ENCODE assay signal across 29 cellular contexts in genomic region chr16:16161319-16161718, GRCh38.
"Had no signal": no experiment of that assay in that cellular context is flagged by ENCODE, and none has a peak within 500 bp of the region (broad histone marks: within the 10 kb centered on the region; RNA-seq: fewer than 3 reads in every experiment).

No MANE protein-coding gene starts in this region.

- H3K4me3 Mint-ChIP-seq: natural killer cell; nephron; neural progenitor cell; stimulated activated memory B cell treated with anti-CD40 and anti-IgM and Interleukin-4, amounts not matched to agents 10 μg/mL and 1 μg/mL and 100 μg/mL, for 72 hours; stimulated activated naive CD8-positive, alpha-beta T cell treated with anti-CD3 and anti-CD28 coated beads, Interleukin-15, amount 100 ng/mL, for 72 hours; type B pancreatic cell had no signal

- H3K4me2 ChIP-seq: neural progenitor cell, smooth muscle cell had no signal

- H3K36me3 ChIP-seq: neural progenitor cell, ovary, suprapubic skin, uterus had no signal

- H3K27ac Mint-ChIP-seq: natural killer cell; nephron; progenitor cell of endocrine pancreas; stimulated activated memory B cell treated with anti-CD40 and anti-IgM and Interleukin-4, amounts not matched to agents 10 μg/mL and 1 μg/mL and 100 μg/mL, for 72 hours; stimulated activated naive CD8-positive, alpha-beta T cell treated with anti-CD3 and anti-CD28 coated beads, Interleukin-15, amount 100 ng/mL, for 72 hours; type B pancreatic cell had no signal

- H3K27me3 Mint-ChIP-seq: progenitor cell of endocrine pancreas; stimulated activated naive CD8-positive, alpha-beta T cell treated with anti-CD3 and anti-CD28 coated beads, Interleukin-15, amount 100 ng/mL, for 72 hours; type B pancreatic cell had no signal

- H3K4me1 Mint-ChIP-seq: natural killer cell; nephron; neural progenitor cell; stimulated activated memory B cell treated with anti-CD40 and anti-IgM and Interleukin-4, amounts not matched to agents 10 μg/mL and 1 μg/mL and 100 μg/mL, for 72 hours; stimulated activated naive CD8-positive, alpha-beta T cell treated with anti-CD3 and anti-CD28 coated beads, Interleukin-15, amount 100 ng/mL, for 72 hours had no signal

- H3K4me3 ChIP-seq: neural progenitor cell, ovary, psoas muscle, skin epidermis, smooth muscle cell, spleen, suprapubic skin, testis, tibial artery, transverse colon, upper lobe of right lung, uterus had no signal

- H3K9me3 ChIP-seq: ovary, psoas muscle, testis, transverse colon, upper lobe of right lung had no signal

- H3K9ac ChIP-seq: neural progenitor cell, parathyroid adenoma had no signal

- H2AFZ ChIP-seq: neural progenitor cell, parathyroid adenoma had no signal

- DNase-seq: natural killer cell; occipital lobe; ovary; psoas muscle; right cardiac atrium; spleen; stimulated activated CD4-positive, alpha-beta T cell treated with anti-CD3 and anti-CD28 coated beads, Interleukin-12 subunit alpha, Interleukin-12 subunit beta, amount 100 ng/mL, for 4 hours; stimulated activated CD4-positive, alpha-beta T cell treated with anti-CD3 and anti-CD28 coated beads, Interleukin-1b, Interleukin-23, amount 100 ng/mL, for 48 hours; stimulated activated CD4-positive, alpha-beta T cell treated with anti-CD3 and anti-CD28 coated beads, Interleukin-4, amount 100 ng/mL, for 1 hour; stimulated activated CD4-positive, alpha-beta T cell treated with anti-CD3 and anti-CD28 coated beads, Interleukin-4, amount 100 ng/mL, for 4 hours; stimulated activated CD8-positive, alpha-beta memory T cell treated with anti-CD3 and anti-CD28 coated beads, Interleukin-4, amount 100 ng/mL, for 48 hours; stimulated activated naive CD4-positive, alpha-beta T cell; stimulated activated naive CD8-positive, alpha-beta T cell treated with anti-CD3 and anti-CD28 coated beads, Interleukin-15, amount 100 ng/mL, for 72 hours; stimulated activated naive CD8-positive, alpha-beta T cell treated with anti-CD3 and anti-CD28 coated beads, Interleukin-15, Interleukin-2, amounts not matched to agents 100 U/mL and 50 U/mL, for 24 hours; substantia nigra; testis; tibial artery; transverse colon; upper lobe of right lung; uterus had no signal

- H3K27ac ChIP-seq: neural progenitor cell, ovary, parathyroid adenoma, psoas muscle, skin epidermis, spleen, suprapubic skin, testis, tibial artery, transverse colon, upper lobe of right lung, uterus had no signal

- H3K4me1 ChIP-seq: neural progenitor cell, parathyroid adenoma, psoas muscle, spleen, suprapubic skin, testis, tibial artery, transverse colon, upper lobe of right lung, uterus had no signal

- H3K27me3 ChIP-seq: neural progenitor cell, ovary, spleen, suprapubic skin, testis, tibial artery, transverse colon, upper lobe of right lung, uterus had no signal

- H3K36me3 Mint-ChIP-seq: natural killer cell, neural progenitor cell, type B pancreatic cell had no signal
